ENCODE assay signal across 2 cellular contexts in the genomic region with DNA sequence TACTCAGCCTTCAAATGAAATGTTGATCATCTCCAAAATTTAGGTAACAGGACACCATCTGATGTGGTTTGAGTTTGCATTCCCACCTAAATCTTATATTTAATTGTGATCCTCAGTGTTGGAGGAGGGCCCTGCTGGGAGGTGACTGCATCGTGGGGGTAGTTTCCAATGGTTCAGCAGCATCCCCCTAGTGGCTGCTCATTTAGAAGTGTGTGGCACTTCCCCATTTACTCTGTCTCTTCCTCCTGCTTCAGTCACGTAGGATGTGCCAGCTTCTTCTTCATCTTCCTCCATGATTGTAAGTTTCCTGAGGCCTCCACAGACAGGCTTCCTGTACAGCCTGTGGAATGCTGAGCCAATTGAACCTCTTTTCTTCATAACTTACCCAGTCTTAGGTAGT.
TF ChIP-seq lines count a peak whose summit lies in the region.

No MANE protein-coding gene starts in this region.

TF ChIP-seq in GM23338, 12 proteins besides CTCF, POLR2A, EP300 and RAD21 (continued from another document):
- TF ChIP-seq, protein P1, sequence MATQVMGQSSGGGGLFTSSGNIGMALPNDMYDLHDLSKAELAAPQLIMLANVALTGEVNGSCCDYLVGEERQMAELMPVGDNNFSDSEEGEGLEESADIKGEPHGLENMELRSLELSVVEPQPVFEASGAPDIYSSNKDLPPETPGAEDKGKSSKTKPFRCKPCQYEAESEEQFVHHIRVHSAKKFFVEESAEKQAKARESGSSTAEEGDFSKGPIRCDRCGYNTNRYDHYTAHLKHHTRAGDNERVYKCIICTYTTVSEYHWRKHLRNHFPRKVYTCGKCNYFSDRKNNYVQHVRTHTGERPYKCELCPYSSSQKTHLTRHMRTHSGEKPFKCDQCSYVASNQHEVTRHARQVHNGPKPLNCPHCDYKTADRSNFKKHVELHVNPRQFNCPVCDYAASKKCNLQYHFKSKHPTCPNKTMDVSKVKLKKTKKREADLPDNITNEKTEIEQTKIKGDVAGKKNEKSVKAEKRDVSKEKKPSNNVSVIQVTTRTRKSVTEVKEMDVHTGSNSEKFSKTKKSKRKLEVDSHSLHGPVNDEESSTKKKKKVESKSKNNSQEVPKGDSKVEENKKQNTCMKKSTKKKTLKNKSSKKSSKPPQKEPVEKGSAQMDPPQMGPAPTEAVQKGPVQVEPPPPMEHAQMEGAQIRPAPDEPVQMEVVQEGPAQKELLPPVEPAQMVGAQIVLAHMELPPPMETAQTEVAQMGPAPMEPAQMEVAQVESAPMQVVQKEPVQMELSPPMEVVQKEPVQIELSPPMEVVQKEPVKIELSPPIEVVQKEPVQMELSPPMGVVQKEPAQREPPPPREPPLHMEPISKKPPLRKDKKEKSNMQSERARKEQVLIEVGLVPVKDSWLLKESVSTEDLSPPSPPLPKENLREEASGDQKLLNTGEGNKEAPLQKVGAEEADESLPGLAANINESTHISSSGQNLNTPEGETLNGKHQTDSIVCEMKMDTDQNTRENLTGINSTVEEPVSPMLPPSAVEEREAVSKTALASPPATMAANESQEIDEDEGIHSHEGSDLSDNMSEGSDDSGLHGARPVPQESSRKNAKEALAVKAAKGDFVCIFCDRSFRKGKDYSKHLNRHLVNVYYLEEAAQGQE (IDR thresholded peaks at IDR 0.05; ENCODE audit: unreplicated experiment), result no peak
- TF ChIP-seq ZNF331 (CRISPR knock-in tag; IDR thresholded peaks at IDR 0.05; ENCODE audit: low read depth) (no peak), EZH2phosphoT487 (IDR thresholded peaks at IDR 0.05; ENCODE audit: unreplicated experiment) (no peak), EZH2 (IDR thresholded peaks at IDR 0.05; ENCODE audit: low read depth, unreplicated experiment) (no peak)

TF ChIP-seq in WTC11, 78 proteins besides CTCF, POLR2A, EP300 and RAD21 (continued from another document):
- TF ChIP-seq, protein P2, sequence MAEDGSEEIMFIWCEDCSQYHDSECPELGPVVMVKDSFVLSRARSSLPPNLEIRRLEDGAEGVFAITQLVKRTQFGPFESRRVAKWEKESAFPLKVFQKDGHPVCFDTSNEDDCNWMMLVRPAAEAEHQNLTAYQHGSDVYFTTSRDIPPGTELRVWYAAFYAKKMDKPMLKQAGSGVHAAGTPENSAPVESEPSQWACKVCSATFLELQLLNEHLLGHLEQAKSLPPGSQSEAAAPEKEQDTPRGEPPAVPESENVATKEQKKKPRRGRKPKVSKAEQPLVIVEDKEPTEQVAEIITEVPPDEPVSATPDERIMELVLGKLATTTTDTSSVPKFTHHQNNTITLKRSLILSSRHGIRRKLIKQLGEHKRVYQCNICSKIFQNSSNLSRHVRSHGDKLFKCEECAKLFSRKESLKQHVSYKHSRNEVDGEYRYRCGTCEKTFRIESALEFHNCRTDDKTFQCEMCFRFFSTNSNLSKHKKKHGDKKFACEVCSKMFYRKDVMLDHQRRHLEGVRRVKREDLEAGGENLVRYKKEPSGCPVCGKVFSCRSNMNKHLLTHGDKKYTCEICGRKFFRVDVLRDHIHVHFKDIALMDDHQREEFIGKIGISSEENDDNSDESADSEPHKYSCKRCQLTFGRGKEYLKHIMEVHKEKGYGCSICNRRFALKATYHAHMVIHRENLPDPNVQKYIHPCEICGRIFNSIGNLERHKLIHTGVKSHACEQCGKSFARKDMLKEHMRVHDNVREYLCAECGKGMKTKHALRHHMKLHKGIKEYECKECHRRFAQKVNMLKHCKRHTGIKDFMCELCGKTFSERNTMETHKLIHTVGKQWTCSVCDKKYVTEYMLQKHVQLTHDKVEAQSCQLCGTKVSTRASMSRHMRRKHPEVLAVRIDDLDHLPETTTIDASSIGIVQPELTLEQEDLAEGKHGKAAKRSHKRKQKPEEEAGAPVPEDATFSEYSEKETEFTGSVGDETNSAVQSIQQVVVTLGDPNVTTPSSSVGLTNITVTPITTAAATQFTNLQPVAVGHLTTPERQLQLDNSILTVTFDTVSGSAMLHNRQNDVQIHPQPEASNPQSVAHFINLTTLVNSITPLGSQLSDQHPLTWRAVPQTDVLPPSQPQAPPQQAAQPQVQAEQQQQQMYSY (CRISPR knock-in tag; IDR thresholded peaks at IDR 0.05), result no peak
- TF ChIP-seq, protein P3, sequence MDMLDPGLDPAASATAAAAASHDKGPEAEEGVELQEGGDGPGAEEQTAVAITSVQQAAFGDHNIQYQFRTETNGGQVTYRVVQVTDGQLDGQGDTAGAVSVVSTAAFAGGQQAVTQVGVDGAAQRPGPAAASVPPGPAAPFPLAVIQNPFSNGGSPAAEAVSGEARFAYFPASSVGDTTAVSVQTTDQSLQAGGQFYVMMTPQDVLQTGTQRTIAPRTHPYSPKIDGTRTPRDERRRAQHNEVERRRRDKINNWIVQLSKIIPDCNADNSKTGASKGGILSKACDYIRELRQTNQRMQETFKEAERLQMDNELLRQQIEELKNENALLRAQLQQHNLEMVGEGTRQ (CRISPR knock-in tag; IDR thresholded peaks at IDR 0.05), result no peak
- TF ChIP-seq SMAD4 (CRISPR knock-in tag; IDR thresholded peaks at IDR 0.05) (no peak), TP53 (CRISPR knock-in tag; IDR thresholded peaks at IDR 0.05) (no peak), HMGA2 (CRISPR knock-in tag; IDR thresholded peaks at IDR 0.05) (no peak), ZNF263 (CRISPR knock-in tag; IDR thresholded peaks at IDR 0.05; ENCODE audit: low read depth) (no peak), FOXJ3 (CRISPR knock-in tag; IDR thresholded peaks at IDR 0.05; ENCODE audit: borderline replicate concordance) (no peak)
- TF ChIP-seq, protein P4, sequence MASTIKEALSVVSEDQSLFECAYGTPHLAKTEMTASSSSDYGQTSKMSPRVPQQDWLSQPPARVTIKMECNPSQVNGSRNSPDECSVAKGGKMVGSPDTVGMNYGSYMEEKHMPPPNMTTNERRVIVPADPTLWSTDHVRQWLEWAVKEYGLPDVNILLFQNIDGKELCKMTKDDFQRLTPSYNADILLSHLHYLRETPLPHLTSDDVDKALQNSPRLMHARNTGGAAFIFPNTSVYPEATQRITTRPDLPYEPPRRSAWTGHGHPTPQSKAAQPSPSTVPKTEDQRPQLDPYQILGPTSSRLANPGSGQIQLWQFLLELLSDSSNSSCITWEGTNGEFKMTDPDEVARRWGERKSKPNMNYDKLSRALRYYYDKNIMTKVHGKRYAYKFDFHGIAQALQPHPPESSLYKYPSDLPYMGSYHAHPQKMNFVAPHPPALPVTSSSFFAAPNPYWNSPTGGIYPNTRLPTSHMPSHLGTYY (CRISPR knock-in tag; IDR thresholded peaks at IDR 0.05), result no peak
- TF ChIP-seq, protein P5, sequence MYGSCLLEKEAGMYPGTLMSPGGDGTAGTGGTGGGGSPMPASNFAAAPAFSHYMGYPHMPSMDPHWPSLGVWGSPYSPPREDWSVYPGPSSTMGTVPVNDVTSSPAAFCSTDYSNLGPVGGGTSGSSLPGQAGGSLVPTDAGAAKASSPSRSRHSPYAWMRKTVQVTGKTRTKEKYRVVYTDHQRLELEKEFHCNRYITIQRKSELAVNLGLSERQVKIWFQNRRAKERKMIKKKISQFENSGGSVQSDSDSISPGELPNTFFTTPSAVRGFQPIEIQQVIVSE (CRISPR knock-in tag; IDR thresholded peaks at IDR 0.05; ENCODE audit: borderline replicate concordance), result no peak
